Comparison of ENCODE assay signal across 21 cellular contexts in genomic region chr3:98553021-98553563, GRCh38. TPM values are rescaled to one million over a fixed set of nuclear protein-coding genes. Genes with fewer than 3 reads are reported as not detected.
DNase-seq lines count a peak whose midpoint lies in the region; ATAC-seq and TF ChIP-seq lines count a peak whose summit lies in the region.
"Had no signal": no experiment of that assay in that cellular context is flagged by ENCODE, and none has a peak within 500 bp of the region (broad histone marks: within the 10 kb centered on the region; RNA-seq: fewer than 3 reads in every experiment).

No MANE protein-coding gene starts in this region.

- no peaks in the 10 kb centered on the region for H3K9me3 ChIP-seq in CD4-positive, alpha-beta T cell (ENCODE audit: control insufficient read depth, low read length)
- H3K9me3 ChIP-seq in effector memory CD4-positive, alpha-beta T cell (ENCODE audit: control insufficient read depth, low read length), result no peaks in the 10 kb centered on the region
- H3K9me3 ChIP-seq: tibial artery had no signal

- no peaks in the 10 kb centered on the region; the same call in none of the 2 replicates for H3K36me3 ChIP-seq in GM06990 (ENCODE audit: control insufficient read depth, insufficient read depth, low read length)
- no peaks in the 10 kb centered on the region for H3K36me3 ChIP-seq in effector memory CD4-positive, alpha-beta T cell (ENCODE audit: control insufficient read depth, insufficient read depth, low read length)
- H3K36me3 ChIP-seq: tibial artery had no signal

- intact Hi-C loops in CD4-positive, alpha-beta T cell (cut with DNase I, micrococcal nuclease), result no loop called here

- no peak overlapping the region for H3K27ac ChIP-seq in CD4-positive, alpha-beta T cell (ENCODE audit: low read depth, low read length)
- H3K27ac ChIP-seq in effector memory CD4-positive, alpha-beta T cell (ENCODE audit: insufficient read depth, low read length, poor library complexity, severe bottlenecking), result peak overlapping the region; percentile 20
- no peak overlapping the region for H3K27ac ChIP-seq in foreskin keratinocyte
- H3K27ac ChIP-seq: tibial artery had no signal

- H3K9me3 Mint-ChIP-seq in CD4-positive, alpha-beta T cell, result no peaks in the 10 kb centered on the region
- peaks cover 6% of the 10 kb centered on the region for H3K9me3 Mint-ChIP-seq in T-helper 1 cell treated with Interleukin-12 subunit alpha and Interleukin-12 subunit beta and Interleukin-4 antibody, amounts not matched to agents 30 μg/mL and 1 μg/mL, for 36 hours
- H3K9me3 Mint-ChIP-seq: HFFc6 had no signal

- H3K4me1 ChIP-seq in effector memory CD4-positive, alpha-beta T cell (ENCODE audit: control insufficient read depth, insufficient read depth, low read length, poor library complexity, severe bottlenecking), result peaks cover 31% of the 10 kb centered on the region
- no peaks in the 10 kb centered on the region for H3K4me1 ChIP-seq in foreskin keratinocyte
- H3K4me1 ChIP-seq: tibial artery had no signal

- H3K27me3 ChIP-seq in CD4-positive, alpha-beta T cell (ENCODE audit: control insufficient read depth, insufficient read depth, low read length), result no peaks in the 10 kb centered on the region
- H3K27me3 ChIP-seq in GM06990 (replicated peaks; ENCODE audit: control insufficient read depth, insufficient read depth, low read length), result no peaks in the 10 kb centered on the region
- H3K27me3 ChIP-seq in effector memory CD4-positive, alpha-beta T cell (replicated peaks; ENCODE audit: control insufficient read depth, insufficient read depth, low read length, poor library complexity, severe bottlenecking), result no peaks in the 10 kb centered on the region
- peaks cover 30% of the 10 kb centered on the region for H3K27me3 ChIP-seq in foreskin keratinocyte
- H3K27me3 ChIP-seq: tibial artery had no signal

- H3K4me1 Mint-ChIP-seq in CD4-positive, alpha-beta T cell (ENCODE audit: low read depth), result peaks cover 55% of the 10 kb centered on the region
- H3K4me1 Mint-ChIP-seq in T-helper 1 cell treated with Interleukin-12 subunit alpha and Interleukin-12 subunit beta and Interleukin-4 antibody, amounts not matched to agents 30 μg/mL and 1 μg/mL, for 36 hours (ENCODE audit: low read depth), result peaks cover 78% of the 10 kb centered on the region
- H3K4me1 Mint-ChIP-seq: naive B cell had no signal

- POLR2A ChIA-PET in CD4-positive, alpha-beta T cell (lab: Charles Lee), result interaction anchor here (1.4 to 6.3 kb wide), 3 partner anchors 12 to 31 kb away, joined by 3 to 57 read pairs (median 5); partner anchors contain the start of gene CLDND1

- no peak for TF ChIP-seq CTCF in CD4-positive, alpha-beta T cell (IDR thresholded peaks at IDR 0.05)
- TF ChIP-seq CTCF in GM06990 (IDR thresholded peaks at IDR 0.05; ENCODE audit: insufficient read depth, low read length, poor library complexity, severe bottlenecking) (no peak), foreskin keratinocyte (conservative IDR thresholded peaks at IDR 0.05) (no peak)

- H3K27ac Mint-ChIP-seq in CD4-positive, alpha-beta T cell, result peak overlapping the region; percentile 67
- peak overlapping the region; percentile 98 for H3K27ac Mint-ChIP-seq in T-helper 1 cell treated with Interleukin-12 subunit alpha and Interleukin-12 subunit beta and Interleukin-4 antibody, amounts not matched to agents 30 μg/mL and 1 μg/mL, for 36 hours
- H3K27ac Mint-ChIP-seq: HFFc6 had no signal

- no peaks in the 10 kb centered on the region for H3K27me3 Mint-ChIP-seq in CD4-positive, alpha-beta T cell
- H3K27me3 Mint-ChIP-seq in T-helper 1 cell treated with Interleukin-12 subunit alpha and Interleukin-12 subunit beta and Interleukin-4 antibody, amounts not matched to agents 30 μg/mL and 1 μg/mL, for 36 hours (ENCODE audit: low read depth), result no peaks in the 10 kb centered on the region

- no peaks in the 10 kb centered on the region for H3K36me3 Mint-ChIP-seq in CD4-positive, alpha-beta T cell (ENCODE audit: low read depth)
- H3K36me3 Mint-ChIP-seq in T-helper 1 cell treated with Interleukin-12 subunit alpha and Interleukin-12 subunit beta and Interleukin-4 antibody, amounts not matched to agents 30 μg/mL and 1 μg/mL, for 36 hours (ENCODE audit: low read depth), result peaks cover 36% of the 10 kb centered on the region
- H3K36me3 Mint-ChIP-seq: naive B cell had no signal

- ATAC-seq in CD4-positive, alpha-beta T cell (ENCODE audit: poor library complexity), result no peak
- ATAC-seq in foreskin keratinocyte, result no peak
- no peak for ATAC-seq in HG03045 (IDR thresholded peaks at IDR 0.05; ENCODE audit: unreplicated experiment)
- no peak for ATAC-seq in GM18870 (IDR thresholded peaks at IDR 0.05; ENCODE audit: unreplicated experiment)

- no peak overlapping the region for H3K4me3 Mint-ChIP-seq in CD4-positive, alpha-beta T cell
- peak overlapping the region; percentile 82 for H3K4me3 Mint-ChIP-seq in T-helper 1 cell treated with Interleukin-12 subunit alpha and Interleukin-12 subunit beta and Interleukin-4 antibody, amounts not matched to agents 30 μg/mL and 1 μg/mL, for 36 hours
- H3K4me3 Mint-ChIP-seq: HFFc6, naive B cell had no signal

- CTCF ChIA-PET in CD4-positive, alpha-beta T cell (lab: Charles Lee), result interaction anchor here (1.0 kb wide), 1 partner anchor 12 kb away, joined by 3 read pairs; no protein-coding TSS in a partner anchor

- DNase-seq in CD4-positive, alpha-beta T cell, result no peak
- no peak for DNase-seq in GM06990 (ENCODE audit: extremely low read depth, insufficient read length)
- DNase-seq in effector memory CD4-positive, alpha-beta T cell, result no peak
- DNase-seq in foreskin keratinocyte, result no peak
- no peak for DNase-seq in activated effector memory CD4-positive, alpha-beta T cell treated with Interleukin-2 at 50 U/mL for 16 hours
- DNase-seq: activated CD8-positive, alpha-beta memory T cell treated with anti-CD3 and anti-CD28 coated beads, Interleukin-2, amount 50 U/mL, for 48 hours; DMS 273 treated with DMSO at 0.1 percent for 48 hours; foreskin melanocyte; HFFc6; left ventricle myocardium superior; naive B cell; NCI-H2081 treated with DMSO at 0.1 percent for 48 hours; NCI-H69; posterior cingulate gyrus; SW 1271; tibial artery had no signal

- H3K4me3 ChIP-seq in GM06990 (replicated peaks; ENCODE audit: low read depth, low read length), result peak overlapping the region; percentile 65
- H3K4me3 ChIP-seq in effector memory CD4-positive, alpha-beta T cell (ENCODE audit: insufficient read depth, low read depth, low read length, poor library complexity, severe bottlenecking), result no peak overlapping the region
- H3K4me3 ChIP-seq: skin epidermis, tibial artery had no signal

RNA-seq across cellular contexts. Expression of gene GPR15, which starts 21.3 kb away (rescaled TPM):
- total RNA-seq in CD4-positive, alpha-beta T cell, result 1 to 10 TPM; 8.4 to 9.6 TPM
- total RNA-seq in foreskin keratinocyte, result not detected in 2 replicates
- not detected in 2 replicates for polyA plus RNA-seq in foreskin keratinocyte
- total RNA-seq: astrocyte, HFFc6, left ventricle myocardium superior had no signal

RNA-seq across cellular contexts. Expression of gene CLDND1, which starts 30.4 kb away (rescaled TPM):
- total RNA-seq in CD4-positive, alpha-beta T cell, result 100 to 1,000 TPM; 168 to 185 TPM
- 52.2 and 55.4 TPM in 2 replicates for total RNA-seq in foreskin keratinocyte
- polyA plus RNA-seq in foreskin keratinocyte, result 31.3 and 40.3 TPM in 2 replicates

RNA-seq across cellular contexts. Expression of gene CPOX, which starts 40.3 kb away (rescaled TPM):
- total RNA-seq in CD4-positive, alpha-beta T cell, result 10 to 100 TPM in 1 of 2 experiments, 1 to 10 TPM in 1; 7.0 to 10.5 TPM
- total RNA-seq in foreskin keratinocyte, result 23.3 and 26.9 TPM in 2 replicates
- polyA plus RNA-seq in foreskin keratinocyte, result 13.1 and 16.1 TPM in 2 replicates

RNA-seq across cellular contexts. Expression of gene OR5K2, which starts 55.6 kb away (rescaled TPM):
- not detected for total RNA-seq in CD4-positive, alpha-beta T cell
- total RNA-seq in foreskin keratinocyte, result not detected in 2 replicates
- polyA plus RNA-seq in foreskin keratinocyte, result not detected in 2 replicates
- total RNA-seq: astrocyte, HFFc6, left ventricle myocardium superior had no signal
